In the genomic region with DNA sequence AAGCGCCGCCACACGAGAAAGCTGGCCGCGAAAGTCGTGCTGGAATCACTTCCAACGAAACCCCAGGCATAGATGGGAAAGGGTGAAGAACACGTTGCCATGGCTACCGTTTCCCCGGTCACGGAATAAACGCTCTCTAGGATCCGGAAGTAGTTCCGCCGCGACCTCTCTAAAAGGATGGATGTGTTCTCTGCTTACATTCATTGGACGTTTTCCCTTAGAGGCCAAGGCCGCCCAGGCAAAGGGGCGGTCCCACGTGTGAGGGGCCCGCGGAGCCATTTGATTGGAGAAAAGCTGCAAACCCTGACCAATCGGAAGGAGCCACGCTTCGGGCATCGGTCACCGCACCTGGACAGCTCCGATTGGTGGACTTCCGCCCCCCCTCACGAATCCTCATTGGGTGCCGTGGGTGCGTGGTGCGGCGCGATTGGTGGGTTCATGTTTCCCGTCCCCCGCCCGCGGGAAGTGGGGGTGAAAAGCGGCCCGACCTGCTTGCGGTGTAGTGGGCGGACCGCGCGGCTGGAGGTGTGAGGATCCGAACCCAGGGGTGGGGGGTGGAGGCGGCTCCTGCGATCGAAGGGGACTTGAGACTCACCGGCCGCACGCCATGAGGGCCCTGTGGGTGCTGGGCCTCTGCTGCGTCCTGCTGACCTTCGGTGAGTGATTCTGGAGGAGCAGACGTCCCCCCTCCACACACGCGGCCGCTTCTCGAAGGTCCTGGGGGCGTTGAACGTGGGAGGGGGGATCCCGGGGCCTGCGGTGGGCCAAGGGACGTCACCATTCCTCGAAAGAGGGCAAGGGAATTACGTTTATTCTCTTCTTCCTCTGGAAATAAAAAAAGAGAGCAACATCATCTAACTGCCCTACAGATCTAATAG, we compare ENCODE assay signal across 1 cellular context.
TF ChIP-seq lines count a peak whose summit lies in the region.

HSP90B1 (plus strand) TSS at position 502 of the 878 bp plus-strand sequence; CDS start at position 608, 106 bp downstream.

TF ChIP-seq in HEK293, 187 proteins besides CTCF, POLR2A, EP300 and RAD21 (continued from another document and continues in another):
- TF ChIP-seq GLI2 (tag by site-specific recombination; IDR thresholded peaks at IDR 0.05; ENCODE audit: borderline replicate concordance, low read depth) (no peak), ZNF692 (tag by site-specific recombination; IDR thresholded peaks at IDR 0.05) (peak; percentile 48), PRDM4 (tag by site-specific recombination; IDR thresholded peaks at IDR 0.05) (no peak), ZBTB8A (tag by site-specific recombination; IDR thresholded peaks at IDR 0.05) (peak; percentile 22; the same call in 1 of the 2 replicates), ZNF510 (tag by site-specific recombination; IDR thresholded peaks at IDR 0.05; ENCODE audit: insufficient replicate concordance) (no peak), ZNF76 (tag by site-specific recombination; IDR thresholded peaks at IDR 0.05; ENCODE audit: borderline replicate concordance, low read depth) (peak; percentile 28; the same call in 1 of the 2 replicates), ZNF121 (tag by site-specific recombination; IDR thresholded peaks at IDR 0.05) (no peak), ZNF549 (tag by site-specific recombination; IDR thresholded peaks at IDR 0.05) (no peak), ZNF658 (tag by site-specific recombination; IDR thresholded peaks at IDR 0.05) (no peak), ZNF202 (tag by site-specific recombination; IDR thresholded peaks at IDR 0.05; ENCODE audit: borderline replicate concordance) (no peak), ZNF211 (tag by site-specific recombination; IDR thresholded peaks at IDR 0.05; ENCODE audit: low read depth) (no peak), SP2 (tag by site-specific recombination; IDR thresholded peaks at IDR 0.05) (peak; percentile 99), BCL11A (tag by site-specific recombination; IDR thresholded peaks at IDR 0.05; ENCODE audit: low read depth) (no peak), ZNF366 (tag by site-specific recombination; conservative IDR thresholded peaks at IDR 0.05) (no peak; the same call in 1 of the 2 replicates), ZFP69B (tag by site-specific recombination; IDR thresholded peaks at IDR 0.05) (peak; percentile 55), ZNF175 (tag by site-specific recombination; IDR thresholded peaks at IDR 0.05) (no peak), BCL11B (tag by site-specific recombination; IDR thresholded peaks at IDR 0.05; ENCODE audit: low read depth) (peak; percentile 47), ZNF138 (tag by site-specific recombination; IDR thresholded peaks at IDR 0.05; ENCODE audit: borderline replicate concordance) (no peak), GFI1B (tag by site-specific recombination; IDR thresholded peaks at IDR 0.05) (no peak), PRDM2 (tag by site-specific recombination; IDR thresholded peaks at IDR 0.05; ENCODE audit: borderline replicate concordance) (no peak), ZNF48 (tag by site-specific recombination; IDR thresholded peaks at IDR 0.05) (no peak), ZNF707 (tag by site-specific recombination; IDR thresholded peaks at IDR 0.05) (no peak), ZSCAN16 (tag by site-specific recombination; IDR thresholded peaks at IDR 0.05) (no peak), ZNF112 (tag by site-specific recombination; IDR thresholded peaks at IDR 0.05) (no peak), ZNF610 (tag by site-specific recombination; IDR thresholded peaks at IDR 0.05; ENCODE audit: borderline replicate concordance) (0 out of 2 replicates have a peak, but pooled peaks have one; percentile 62), ZNF391 (tag by site-specific recombination; IDR thresholded peaks at IDR 0.05; ENCODE audit: borderline replicate concordance, low read depth) (peak; percentile 77; the same call in 1 of the 2 replicates), ZNF596 (tag by site-specific recombination; IDR thresholded peaks at IDR 0.05) (no peak), ZNF521 (tag by site-specific recombination; IDR thresholded peaks at IDR 0.05) (no peak), ZEB2 (tag by site-specific recombination; IDR thresholded peaks at IDR 0.05) (peak; percentile 83; the same call in 1 of the 2 replicates), SCRT1 (tag by site-specific recombination; IDR thresholded peaks at IDR 0.05; ENCODE audit: borderline replicate concordance) (no peak), ZNF398 (tag by site-specific recombination; IDR thresholded peaks at IDR 0.05) (peak; percentile 67), ZNF184 (tag by site-specific recombination; IDR thresholded peaks at IDR 0.05) (no peak), KLF8 (tag by site-specific recombination; IDR thresholded peaks at IDR 0.05) (peak; percentile 67; the same call in 1 of the 2 replicates), ZNF335 (tag by site-specific recombination; conservative IDR thresholded peaks at IDR 0.05) (peak; percentile 39)
- TF ChIP-seq, protein P1, sequence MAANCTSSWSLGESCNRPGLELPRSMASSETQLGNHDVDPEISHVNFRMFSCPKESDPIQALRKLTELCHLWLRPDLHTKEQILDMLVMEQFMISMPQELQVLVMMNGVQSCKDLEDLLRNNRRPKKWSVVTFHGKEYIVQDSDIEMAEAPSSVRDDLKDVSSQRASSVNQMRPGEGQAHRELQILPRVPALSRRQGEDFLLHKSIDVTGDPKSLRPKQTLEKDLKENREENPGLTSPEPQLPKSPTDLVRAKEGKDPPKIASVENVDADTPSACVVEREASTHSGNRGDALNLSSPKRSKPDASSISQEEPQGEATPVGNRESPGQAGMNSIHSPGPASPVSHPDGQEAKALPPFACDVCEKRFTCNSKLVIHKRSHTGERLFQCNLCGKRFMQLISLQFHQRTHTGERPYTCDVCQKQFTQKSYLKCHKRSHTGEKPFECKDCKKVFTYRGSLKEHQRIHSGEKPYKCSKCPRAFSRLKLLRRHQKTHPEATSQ (tag by site-specific recombination; IDR thresholded peaks at IDR 0.05): peak; percentile 67; the same call in 1 of the 2 replicates
- TF ChIP-seq, protein P2, sequence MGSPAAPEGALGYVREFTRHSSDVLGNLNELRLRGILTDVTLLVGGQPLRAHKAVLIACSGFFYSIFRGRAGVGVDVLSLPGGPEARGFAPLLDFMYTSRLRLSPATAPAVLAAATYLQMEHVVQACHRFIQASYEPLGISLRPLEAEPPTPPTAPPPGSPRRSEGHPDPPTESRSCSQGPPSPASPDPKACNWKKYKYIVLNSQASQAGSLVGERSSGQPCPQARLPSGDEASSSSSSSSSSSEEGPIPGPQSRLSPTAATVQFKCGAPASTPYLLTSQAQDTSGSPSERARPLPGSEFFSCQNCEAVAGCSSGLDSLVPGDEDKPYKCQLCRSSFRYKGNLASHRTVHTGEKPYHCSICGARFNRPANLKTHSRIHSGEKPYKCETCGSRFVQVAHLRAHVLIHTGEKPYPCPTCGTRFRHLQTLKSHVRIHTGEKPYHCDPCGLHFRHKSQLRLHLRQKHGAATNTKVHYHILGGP (tag by site-specific recombination; IDR thresholded peaks at IDR 0.05): peak; percentile 95
- TF ChIP-seq, protein P3, sequence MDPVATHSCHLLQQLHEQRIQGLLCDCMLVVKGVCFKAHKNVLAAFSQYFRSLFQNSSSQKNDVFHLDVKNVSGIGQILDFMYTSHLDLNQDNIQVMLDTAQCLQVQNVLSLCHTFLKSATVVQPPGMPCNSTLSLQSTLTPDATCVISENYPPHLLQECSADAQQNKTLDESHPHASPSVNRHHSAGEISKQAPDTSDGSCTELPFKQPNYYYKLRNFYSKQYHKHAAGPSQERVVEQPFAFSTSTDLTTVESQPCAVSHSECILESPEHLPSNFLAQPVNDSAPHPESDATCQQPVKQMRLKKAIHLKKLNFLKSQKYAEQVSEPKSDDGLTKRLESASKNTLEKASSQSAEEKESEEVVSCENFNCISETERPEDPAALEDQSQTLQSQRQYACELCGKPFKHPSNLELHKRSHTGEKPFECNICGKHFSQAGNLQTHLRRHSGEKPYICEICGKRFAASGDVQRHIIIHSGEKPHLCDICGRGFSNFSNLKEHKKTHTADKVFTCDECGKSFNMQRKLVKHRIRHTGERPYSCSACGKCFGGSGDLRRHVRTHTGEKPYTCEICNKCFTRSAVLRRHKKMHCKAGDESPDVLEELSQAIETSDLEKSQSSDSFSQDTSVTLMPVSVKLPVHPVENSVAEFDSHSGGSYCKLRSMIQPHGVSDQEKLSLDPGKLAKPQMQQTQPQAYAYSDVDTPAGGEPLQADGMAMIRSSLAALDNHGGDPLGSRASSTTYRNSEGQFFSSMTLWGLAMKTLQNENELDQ (tag by site-specific recombination; IDR thresholded peaks at IDR 0.05; ENCODE audit: low read depth): no peak
- TF ChIP-seq, protein P4, sequence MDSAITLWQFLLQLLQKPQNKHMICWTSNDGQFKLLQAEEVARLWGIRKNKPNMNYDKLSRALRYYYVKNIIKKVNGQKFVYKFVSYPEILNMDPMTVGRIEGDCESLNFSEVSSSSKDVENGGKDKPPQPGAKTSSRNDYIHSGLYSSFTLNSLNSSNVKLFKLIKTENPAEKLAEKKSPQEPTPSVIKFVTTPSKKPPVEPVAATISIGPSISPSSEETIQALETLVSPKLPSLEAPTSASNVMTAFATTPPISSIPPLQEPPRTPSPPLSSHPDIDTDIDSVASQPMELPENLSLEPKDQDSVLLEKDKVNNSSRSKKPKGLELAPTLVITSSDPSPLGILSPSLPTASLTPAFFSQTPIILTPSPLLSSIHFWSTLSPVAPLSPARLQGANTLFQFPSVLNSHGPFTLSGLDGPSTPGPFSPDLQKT (IDR thresholded peaks at IDR 0.05; ENCODE audit: borderline replicate concordance, low read depth, low read length): no peak
